8 cellular contexts compared by ENCODE assay signal in genomic region chr17:8138672-8139371, GRCh38. TPM values are rescaled to one million over a fixed set of nuclear protein-coding genes. Genes with fewer than 3 reads are reported as not detected.
DNase-seq lines count a peak whose midpoint lies in the region; ATAC-seq, FAIRE-seq and TF ChIP-seq lines count a peak whose summit lies in the region.

No MANE protein-coding gene starts in this region.

- TF ChIP-seq CTCF in GM12875 (IDR thresholded peaks at IDR 0.05; ENCODE audit: borderline replicate concordance, insufficient read depth, low read depth, low read length): peak; percentile 81
- TF ChIP-seq CTCF in left ventricle myocardium inferior (IDR thresholded peaks at IDR 0.05; ENCODE audit: borderline replicate concordance): peak; percentile 92
- TF ChIP-seq CTCF in prostate gland (IDR thresholded peaks at IDR 0.05): peak; percentile 61 to 96 (median 92)

- H3K4me3 ChIP-seq in GM12875 (ENCODE audit: low read depth, low read length) (peak overlapping the region; percentile 50), left ventricle myocardium inferior (peak overlapping the region; percentile 52), prostate gland (peak overlapping the region in 1 of 2 donors; percentile 8)

- DNase-seq in NCI-H1436 treated with DMSO at 0.1 percent for 48 hours (lab: John Stamatoyannopoulos, UW) (peak; percentile 88), T follicular helper cell (ENCODE audit: low read depth) (peak; percentile 90), amygdala (lab: John Stamatoyannopoulos, UW) (peak in 55 of 56 donors; percentile 59 to 97 (median 88)), left ventricle myocardium inferior (peak; percentile 94), prostate gland (ENCODE audit: low spot score) (peak; percentile 93), urothelium cell line (ENCODE audit: low spot score) (peak; percentile 80)

- H3K27ac ChIP-seq in left ventricle myocardium inferior (replicated peaks) (peak overlapping the region; percentile 89), prostate gland (peak overlapping the region; percentile 92 to 94)

- ATAC-seq in HG02840 (IDR thresholded peaks at IDR 0.05; ENCODE audit: low FRiP score, unreplicated experiment): peak; percentile 93

- H3K27me3 ChIP-seq in left ventricle myocardium inferior (ENCODE audit: low read depth) (no peaks in the 10 kb centered on the region), prostate gland (replicated peaks; ENCODE audit: insufficient read depth) (no peaks in the 10 kb centered on the region)

- H3K9me3 ChIP-seq in left ventricle myocardium inferior (replicated peaks): no peaks in the 10 kb centered on the region
- no peaks in the 10 kb centered on the region for H3K9me3 ChIP-seq in prostate gland

- WGBS in prostate gland: under 1% methylated on average over 39 of the region's 46 CpGs

- peaks cover 47% of the 10 kb centered on the region for H3K36me3 ChIP-seq in left ventricle myocardium inferior
- H3K36me3 ChIP-seq in prostate gland: peaks cover 21 to 34% of the 10 kb centered on the region in 2 donors

- peak; percentile 69 for TF ChIP-seq POLR2A in prostate gland (IDR thresholded peaks at IDR 0.05)

- H3K4me1 ChIP-seq in left ventricle myocardium inferior: peaks cover 56% of the 10 kb centered on the region
- H3K4me1 ChIP-seq in prostate gland (replicated peaks): no peaks in the 10 kb centered on the region

- no peak for FAIRE-seq in urothelium cell line (lab: Jason Lieb, UNC)

- intact Hi-C loops in left ventricle myocardium inferior (cut with micrococcal nuclease): no loop called here
- intact Hi-C loops in prostate gland (cut with DNase I): no loop called here

RNA-seq across cellular contexts. Expression of gene PER1, which starts 13.4 kb away (rescaled TPM):
- total RNA-seq in left ventricle myocardium inferior (109 TPM), prostate gland (100 to 1,000 TPM; 119 to 142 TPM)

RNA-seq across cellular contexts. Expression of gene HES7, which starts 14.9 kb away (rescaled TPM):
- not detected for total RNA-seq in left ventricle myocardium inferior
- under 1 TPM in 1 of 2 donors, not detected in 1; 0.34 TPM for total RNA-seq in prostate gland

RNA-seq across cellular contexts. Expression of gene ALOXE3, which starts 20.5 kb away (rescaled TPM):
- total RNA-seq in left ventricle myocardium inferior (not detected), prostate gland (1 to 10 TPM in 1 of 2 donors, not detected in 1; 2.4 TPM)

RNA-seq across cellular contexts. Expression of gene VAMP2, which starts 23.9 kb away (rescaled TPM):
- total RNA-seq in left ventricle myocardium inferior (59.6 TPM), prostate gland (10 to 100 TPM; 34.2 to 65.2 TPM)

RNA-seq across cellular contexts. Expression of gene TMEM107, which starts 37.4 kb away (rescaled TPM):
- total RNA-seq in left ventricle myocardium inferior: 7.9 TPM
- 10 to 100 TPM in 1 of 2 donors, 1 to 10 TPM in 1; 8.6 to 13.9 TPM for total RNA-seq in prostate gland
